1 cellular context compared by ENCODE assay signal in the genomic region with DNA sequence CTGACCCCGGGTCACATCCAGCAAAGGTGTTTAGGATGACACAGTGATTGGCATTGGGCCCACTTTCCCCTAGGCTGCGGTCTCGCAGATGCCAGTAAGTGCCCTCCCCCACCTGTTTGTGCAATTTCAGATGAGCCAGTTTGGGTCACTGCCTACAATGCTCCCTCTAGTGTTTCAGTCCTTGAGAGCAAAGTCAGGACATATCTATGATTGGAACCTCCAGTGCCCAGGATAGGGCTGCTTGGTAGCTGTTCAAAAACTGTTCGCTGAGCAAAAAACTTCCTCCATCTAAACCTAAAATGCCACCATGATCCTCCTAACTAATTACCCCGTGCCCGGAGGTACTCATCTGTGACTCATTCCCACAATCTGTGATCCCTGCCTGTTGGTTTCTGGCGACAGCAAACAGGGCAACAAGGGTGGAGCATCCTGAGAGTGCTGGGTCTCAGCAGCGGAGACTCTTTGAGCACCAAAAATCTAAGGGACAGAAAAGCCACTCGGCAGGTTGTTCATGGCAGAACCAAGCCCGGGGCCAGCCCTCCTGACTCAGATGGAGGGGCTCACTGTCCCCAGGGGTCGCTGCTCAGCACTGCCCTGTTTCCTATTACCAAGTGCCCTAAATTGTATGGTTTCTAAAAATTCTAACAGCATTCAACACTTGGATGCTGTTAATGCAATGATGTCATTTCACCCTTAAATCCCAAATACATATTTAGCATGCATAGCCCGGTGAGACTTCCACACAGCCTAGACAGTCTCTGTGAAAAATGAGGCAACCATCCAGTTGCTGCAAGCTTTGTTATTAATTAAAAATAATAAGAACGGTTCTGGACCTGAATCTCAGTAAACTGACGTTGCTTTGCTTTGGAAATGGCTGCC.
A peak's percentile ranks its signal among the peaks of the same experiment; 100 is the strongest.
TF ChIP-seq lines count a peak whose summit lies in the region.

No MANE protein-coding gene starts in this region.

TF ChIP-seq in HepG2, 621 proteins besides CTCF, POLR2A, EP300 and RAD21 (continued from another document and continues in another):
- TF ChIP-seq ATF2 (CRISPR knock-in tag; IDR thresholded peaks at IDR 0.05) = no peak
- TF ChIP-seq ZBTB26 (CRISPR knock-in tag; IDR thresholded peaks at IDR 0.05; ENCODE audit: borderline replicate concordance) = peak; percentile 38; the same call in 1 of the 2 replicates
- TF ChIP-seq TAF15 (IDR thresholded peaks at IDR 0.05; ENCODE audit: low read depth, low read length, poor library complexity, severe bottlenecking) = no peak
- no peak for TF ChIP-seq KDM6A (CRISPR knock-in tag; IDR thresholded peaks at IDR 0.05; ENCODE audit: low read depth)
- no peak for TF ChIP-seq ZNF569 (CRISPR knock-in tag; IDR thresholded peaks at IDR 0.05; ENCODE audit: borderline replicate concordance)
- no peak for TF ChIP-seq MBD4 (IDR thresholded peaks at IDR 0.05; ENCODE audit: borderline replicate concordance, low read length)
- TF ChIP-seq ZNF180 (CRISPR knock-in tag; IDR thresholded peaks at IDR 0.05; ENCODE audit: borderline replicate concordance, low read depth) = no peak
- TF ChIP-seq ZNF75D (CRISPR knock-in tag; IDR thresholded peaks at IDR 0.05; ENCODE audit: borderline replicate concordance) = no peak
- no peak for TF ChIP-seq IKZF1 (IDR thresholded peaks at IDR 0.05)
- TF ChIP-seq ZKSCAN5 (CRISPR knock-in tag; IDR thresholded peaks at IDR 0.05) = no peak
- no peak for TF ChIP-seq ZNF484 (CRISPR knock-in tag; IDR thresholded peaks at IDR 0.05; ENCODE audit: borderline replicate concordance, low read depth)
- TF ChIP-seq MIER2 (CRISPR knock-in tag; IDR thresholded peaks at IDR 0.05) = peak; percentile 90
- no peak for TF ChIP-seq HES4 (CRISPR knock-in tag; IDR thresholded peaks at IDR 0.05; ENCODE audit: borderline replicate concordance)
- TF ChIP-seq, protein P1, sequence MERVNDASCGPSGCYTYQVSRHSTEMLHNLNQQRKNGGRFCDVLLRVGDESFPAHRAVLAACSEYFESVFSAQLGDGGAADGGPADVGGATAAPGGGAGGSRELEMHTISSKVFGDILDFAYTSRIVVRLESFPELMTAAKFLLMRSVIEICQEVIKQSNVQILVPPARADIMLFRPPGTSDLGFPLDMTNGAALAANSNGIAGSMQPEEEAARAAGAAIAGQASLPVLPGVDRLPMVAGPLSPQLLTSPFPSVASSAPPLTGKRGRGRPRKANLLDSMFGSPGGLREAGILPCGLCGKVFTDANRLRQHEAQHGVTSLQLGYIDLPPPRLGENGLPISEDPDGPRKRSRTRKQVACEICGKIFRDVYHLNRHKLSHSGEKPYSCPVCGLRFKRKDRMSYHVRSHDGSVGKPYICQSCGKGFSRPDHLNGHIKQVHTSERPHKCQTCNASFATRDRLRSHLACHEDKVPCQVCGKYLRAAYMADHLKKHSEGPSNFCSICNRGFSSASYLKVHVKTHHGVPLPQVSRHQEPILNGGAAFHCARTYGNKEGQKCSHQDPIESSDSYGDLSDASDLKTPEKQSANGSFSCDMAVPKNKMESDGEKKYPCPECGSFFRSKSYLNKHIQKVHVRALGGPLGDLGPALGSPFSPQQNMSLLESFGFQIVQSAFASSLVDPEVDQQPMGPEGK (CRISPR knock-in tag; IDR thresholded peaks at IDR 0.05) = peak; percentile 80
- no peak for TF ChIP-seq NR2F6 (IDR thresholded peaks at IDR 0.05)
- peak; percentile 39; the same call in 1 of the 2 replicates for TF ChIP-seq NR2F6 (CRISPR knock-in tag; IDR thresholded peaks at IDR 0.05)
- 0 out of 2 replicates have a peak, but pooled peaks have one; percentile 29 for TF ChIP-seq FOXA3 (CRISPR knock-in tag; IDR thresholded peaks at IDR 0.05)
- TF ChIP-seq NKX3-1 (CRISPR knock-in tag; IDR thresholded peaks at IDR 0.05) = no peak
- TF ChIP-seq, protein P2, sequence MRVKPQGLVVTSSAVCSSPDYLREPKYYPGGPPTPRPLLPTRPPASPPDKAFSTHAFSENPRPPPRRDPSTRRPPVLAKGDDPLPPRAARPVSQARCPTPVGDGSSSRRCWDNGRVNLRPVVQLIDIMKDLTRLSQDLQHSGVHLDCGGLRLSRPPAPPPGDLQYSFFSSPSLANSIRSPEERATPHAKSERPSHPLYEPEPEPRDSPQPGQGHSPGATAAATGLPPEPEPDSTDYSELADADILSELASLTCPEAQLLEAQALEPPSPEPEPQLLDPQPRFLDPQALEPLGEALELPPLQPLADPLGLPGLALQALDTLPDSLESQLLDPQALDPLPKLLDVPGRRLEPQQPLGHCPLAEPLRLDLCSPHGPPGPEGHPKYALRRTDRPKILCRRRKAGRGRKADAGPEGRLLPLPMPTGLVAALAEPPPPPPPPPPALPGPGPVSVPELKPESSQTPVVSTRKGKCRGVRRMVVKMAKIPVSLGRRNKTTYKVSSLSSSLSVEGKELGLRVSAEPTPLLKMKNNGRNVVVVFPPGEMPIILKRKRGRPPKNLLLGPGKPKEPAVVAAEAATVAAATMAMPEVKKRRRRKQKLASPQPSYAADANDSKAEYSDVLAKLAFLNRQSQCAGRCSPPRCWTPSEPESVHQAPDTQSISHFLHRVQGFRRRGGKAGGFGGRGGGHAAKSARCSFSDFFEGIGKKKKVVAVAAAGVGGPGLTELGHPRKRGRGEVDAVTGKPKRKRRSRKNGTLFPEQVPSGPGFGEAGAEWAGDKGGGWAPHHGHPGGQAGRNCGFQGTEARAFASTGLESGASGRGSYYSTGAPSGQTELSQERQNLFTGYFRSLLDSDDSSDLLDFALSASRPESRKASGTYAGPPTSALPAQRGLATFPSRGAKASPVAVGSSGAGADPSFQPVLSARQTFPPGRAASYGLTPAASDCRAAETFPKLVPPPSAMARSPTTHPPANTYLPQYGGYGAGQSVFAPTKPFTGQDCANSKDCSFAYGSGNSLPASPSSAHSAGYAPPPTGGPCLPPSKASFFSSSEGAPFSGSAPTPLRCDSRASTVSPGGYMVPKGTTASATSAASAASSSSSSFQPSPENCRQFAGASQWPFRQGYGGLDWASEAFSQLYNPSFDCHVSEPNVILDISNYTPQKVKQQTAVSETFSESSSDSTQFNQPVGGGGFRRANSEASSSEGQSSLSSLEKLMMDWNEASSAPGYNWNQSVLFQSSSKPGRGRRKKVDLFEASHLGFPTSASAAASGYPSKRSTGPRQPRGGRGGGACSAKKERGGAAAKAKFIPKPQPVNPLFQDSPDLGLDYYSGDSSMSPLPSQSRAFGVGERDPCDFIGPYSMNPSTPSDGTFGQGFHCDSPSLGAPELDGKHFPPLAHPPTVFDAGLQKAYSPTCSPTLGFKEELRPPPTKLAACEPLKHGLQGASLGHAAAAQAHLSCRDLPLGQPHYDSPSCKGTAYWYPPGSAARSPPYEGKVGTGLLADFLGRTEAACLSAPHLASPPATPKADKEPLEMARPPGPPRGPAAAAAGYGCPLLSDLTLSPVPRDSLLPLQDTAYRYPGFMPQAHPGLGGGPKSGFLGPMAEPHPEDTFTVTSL (CRISPR knock-in tag; IDR thresholded peaks at IDR 0.05; ENCODE audit: borderline replicate concordance) = no peak
- no peak for TF ChIP-seq MZF1 (CRISPR knock-in tag; IDR thresholded peaks at IDR 0.05; ENCODE audit: borderline replicate concordance)
- no peak for TF ChIP-seq ZNF550 (CRISPR knock-in tag; IDR thresholded peaks at IDR 0.05; ENCODE audit: borderline replicate concordance)
- TF ChIP-seq FOXK1 (CRISPR knock-in tag; IDR thresholded peaks at IDR 0.05; ENCODE audit: borderline replicate concordance, low read depth) = peak; percentile 10; the same call in 1 of the 2 replicates
- no peak for TF ChIP-seq HDAC6 (IDR thresholded peaks at IDR 0.05; ENCODE audit: low read depth, low read length)
- TF ChIP-seq DMAP1 (CRISPR knock-in tag; IDR thresholded peaks at IDR 0.05) = 0 out of 2 replicates have a peak, but pooled peaks have one; percentile 31
- TF ChIP-seq KDM2A (CRISPR knock-in tag; IDR thresholded peaks at IDR 0.05; ENCODE audit: borderline replicate concordance, low read depth) = peak; percentile 50; the same call in 1 of the 2 replicates
- TF ChIP-seq ATF5 (CRISPR knock-in tag; IDR thresholded peaks at IDR 0.05; ENCODE audit: low read depth) = no peak
- no peak for TF ChIP-seq NFAT5 (CRISPR knock-in tag; IDR thresholded peaks at IDR 0.05)
- TF ChIP-seq, protein P3, sequence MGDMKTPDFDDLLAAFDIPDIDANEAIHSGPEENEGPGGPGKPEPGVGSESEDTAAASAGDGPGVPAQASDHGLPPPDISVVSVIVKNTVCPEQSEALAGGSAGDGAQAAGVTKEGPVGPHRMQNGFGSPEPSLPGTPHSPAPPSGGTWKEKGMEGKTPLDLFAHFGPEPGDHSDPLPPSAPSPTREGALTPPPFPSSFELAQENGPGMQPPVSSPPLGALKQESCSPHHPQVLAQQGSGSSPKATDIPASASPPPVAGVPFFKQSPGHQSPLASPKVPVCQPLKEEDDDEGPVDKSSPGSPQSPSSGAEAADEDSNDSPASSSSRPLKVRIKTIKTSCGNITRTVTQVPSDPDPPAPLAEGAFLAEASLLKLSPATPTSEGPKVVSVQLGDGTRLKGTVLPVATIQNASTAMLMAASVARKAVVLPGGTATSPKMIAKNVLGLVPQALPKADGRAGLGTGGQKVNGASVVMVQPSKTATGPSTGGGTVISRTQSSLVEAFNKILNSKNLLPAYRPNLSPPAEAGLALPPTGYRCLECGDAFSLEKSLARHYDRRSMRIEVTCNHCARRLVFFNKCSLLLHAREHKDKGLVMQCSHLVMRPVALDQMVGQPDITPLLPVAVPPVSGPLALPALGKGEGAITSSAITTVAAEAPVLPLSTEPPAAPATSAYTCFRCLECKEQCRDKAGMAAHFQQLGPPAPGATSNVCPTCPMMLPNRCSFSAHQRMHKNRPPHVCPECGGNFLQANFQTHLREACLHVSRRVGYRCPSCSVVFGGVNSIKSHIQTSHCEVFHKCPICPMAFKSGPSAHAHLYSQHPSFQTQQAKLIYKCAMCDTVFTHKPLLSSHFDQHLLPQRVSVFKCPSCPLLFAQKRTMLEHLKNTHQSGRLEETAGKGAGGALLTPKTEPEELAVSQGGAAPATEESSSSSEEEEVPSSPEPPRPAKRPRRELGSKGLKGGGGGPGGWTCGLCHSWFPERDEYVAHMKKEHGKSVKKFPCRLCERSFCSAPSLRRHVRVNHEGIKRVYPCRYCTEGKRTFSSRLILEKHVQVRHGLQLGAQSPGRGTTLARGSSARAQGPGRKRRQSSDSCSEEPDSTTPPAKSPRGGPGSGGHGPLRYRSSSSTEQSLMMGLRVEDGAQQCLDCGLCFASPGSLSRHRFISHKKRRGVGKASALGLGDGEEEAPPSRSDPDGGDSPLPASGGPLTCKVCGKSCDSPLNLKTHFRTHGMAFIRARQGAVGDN (CRISPR knock-in tag; IDR thresholded peaks at IDR 0.05) = no peak
- TF ChIP-seq MTF2 (CRISPR knock-in tag; IDR thresholded peaks at IDR 0.05; ENCODE audit: borderline replicate concordance) = 0 out of 2 replicates have a peak, but pooled peaks have one; percentile 9
- no peak for TF ChIP-seq RBFOX2 (IDR thresholded peaks at IDR 0.05; ENCODE audit: low read depth, low read length)
